Comparison of ENCODE assay signal across 1 cellular context in genomic region chr16:68296693-68297092, GRCh38.
TF ChIP-seq lines count a peak whose summit lies in the region.

No MANE protein-coding gene starts in this region.

TF ChIP-seq in GM23338, 12 proteins besides CTCF, POLR2A, EP300 and RAD21:
- TF ChIP-seq REST (IDR thresholded peaks at IDR 0.05; ENCODE audit: unreplicated experiment): no peak
- TF ChIP-seq STAT1 (IDR thresholded peaks at IDR 0.05; ENCODE audit: unreplicated experiment): no peak
- no peak for TF ChIP-seq EZH2 (IDR thresholded peaks at IDR 0.05; ENCODE audit: low read depth, unreplicated experiment)
- TF ChIP-seq ETS1 (IDR thresholded peaks at IDR 0.05): no peak
- no peak for TF ChIP-seq ZNF114 (CRISPR knock-in tag; IDR thresholded peaks at IDR 0.05)
- no peak for TF ChIP-seq JUNB (IDR thresholded peaks at IDR 0.05; ENCODE audit: unreplicated experiment)
- no peak for TF ChIP-seq EZH2phosphoT487 (IDR thresholded peaks at IDR 0.05; ENCODE audit: unreplicated experiment)
- no peak for TF ChIP-seq ZNF462 (CRISPR knock-in tag; IDR thresholded peaks at IDR 0.05)
- TF ChIP-seq POLR2AphosphoS5 (IDR thresholded peaks at IDR 0.05; ENCODE audit: low read depth): no peak
- TF ChIP-seq CREB1 (CRISPR knock-in tag; IDR thresholded peaks at IDR 0.05; ENCODE audit: low read depth): no peak
- no peak for TF ChIP-seq ZNF331 (CRISPR knock-in tag; IDR thresholded peaks at IDR 0.05; ENCODE audit: low read depth)
- no peak for TF ChIP-seq NANOG (IDR thresholded peaks at IDR 0.05; ENCODE audit: borderline replicate concordance)
